ENCODE assay signal across 2 cellular contexts in genomic region chr3:135927170-135927569, GRCh38.
TF ChIP-seq lines count a peak whose summit lies in the region.

No MANE protein-coding gene starts in this region.

TF ChIP-seq in IMR-90, 13 proteins besides CTCF, POLR2A, EP300 and RAD21:
- TF ChIP-seq RCOR1 (IDR thresholded peaks at IDR 0.05; ENCODE audit: insufficient replicate concordance, low read length) = no peak
- TF ChIP-seq SMC3 (IDR thresholded peaks at IDR 0.05; ENCODE audit: low read depth, low read length) = no peak
- TF ChIP-seq CEBPB (IDR thresholded peaks at IDR 0.05; ENCODE audit: low read depth, low read length) = peak; percentile 26; the same call in 1 of the 2 replicates
- TF ChIP-seq RFX5 (IDR thresholded peaks at IDR 0.05; ENCODE audit: low read depth, low read length) = no peak
- TF ChIP-seq MAZ (IDR thresholded peaks at IDR 0.05; ENCODE audit: borderline replicate concordance, low read depth, low read length) = no peak
- TF ChIP-seq BHLHE40 (IDR thresholded peaks at IDR 0.05; ENCODE audit: low read depth, low read length) = no peak

TF ChIP-seq in K562, 482 proteins besides CTCF, POLR2A, EP300 and RAD21:
- TF ChIP-seq CTCFL (IDR thresholded peaks at IDR 0.05; ENCODE audit: borderline replicate concordance, insufficient read depth, low read depth, low read length, poor library complexity, severe bottlenecking) = no peak
- no peak for TF ChIP-seq FOXA3 (CRISPR knock-in tag; conservative IDR thresholded peaks at IDR 0.05 in 1 of 2, IDR thresholded peaks at IDR 0.05 in 1 of 2)
- TF ChIP-seq SETDB1 (IDR thresholded peaks at IDR 0.05; ENCODE audit: low read length) = no peak
- no peak for TF ChIP-seq YBX1 (IDR thresholded peaks at IDR 0.05)
- peak; percentile 22; the same call in 1 of the 2 replicates for TF ChIP-seq TFE3 (CRISPR knock-in tag; IDR thresholded peaks at IDR 0.05)
- no peak for TF ChIP-seq ZFP91 (CRISPR knock-in tag; IDR thresholded peaks at IDR 0.05)
